ENCODE assay signal across 8 cellular contexts in the genomic region with DNA sequence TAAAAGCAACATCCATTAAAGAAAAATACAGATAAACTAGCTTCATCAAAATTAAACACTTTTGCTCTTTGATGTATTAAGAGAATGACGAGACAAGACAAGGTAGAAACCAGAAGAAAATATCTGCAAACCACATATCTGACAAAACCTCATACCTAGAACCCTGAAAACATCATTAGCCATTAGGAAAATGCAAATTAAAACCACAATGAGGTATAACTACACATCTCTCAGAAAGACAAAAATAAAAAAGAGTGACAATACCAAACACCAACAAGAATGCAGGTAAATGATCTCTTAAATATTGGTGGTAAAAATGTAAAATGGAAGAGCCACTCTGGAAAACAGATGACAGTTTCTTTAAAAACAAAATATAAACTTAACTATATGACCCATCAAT. TPM values are rescaled to one million over a fixed set of nuclear protein-coding genes. Genes with fewer than 3 reads are reported as not detected.
DNase-seq lines count a peak whose midpoint lies in the region; ATAC-seq lines count a peak whose summit lies in the region.
"Not testable (repeated sequence)": the region's sequence is repeated elsewhere in the genome, so short reads cannot be mapped to it uniquely, and the experiment has no call there.

No MANE protein-coding gene starts in this region.

- not testable (repeated sequence) for DNase-seq in activated T-helper 2 cell treated with anti-CD3 and anti-CD28 coated beads, Interferon-gamma antibody, Interleukin-2, Interleukin-4, amounts not matched to agents 10 μg/mL and 5 μg/mL and 100 μg/mL, durations not matched to agents 14 hours and 24 hours and 36 hours (ENCODE audit: low spot score)

- peaks cover 59% of the 10 kb centered on the region for H3K36me3 Mint-ChIP-seq in activated T-helper 2 cell treated with anti-CD3 and anti-CD28 coated beads, Interferon-gamma antibody, Interleukin-2, Interleukin-4, amounts not matched to agents 10 μg/mL and 5 μg/mL and 100 μg/mL, durations not matched to agents 14 hours and 24 hours and 36 hours (ENCODE audit: low read depth)

- not testable (repeated sequence) for H3K27me3 Mint-ChIP-seq in activated T-helper 2 cell treated with anti-CD3 and anti-CD28 coated beads, Interferon-gamma antibody, Interleukin-2, Interleukin-4, amounts not matched to agents 10 μg/mL and 5 μg/mL and 100 μg/mL, durations not matched to agents 14 hours and 24 hours and 36 hours (ENCODE audit: low read depth)

- peak; percentile 85 for ATAC-seq in GM18498 (IDR thresholded peaks at IDR 0.05; ENCODE audit: unreplicated experiment)
- ATAC-seq in GM18907 (IDR thresholded peaks at IDR 0.05; ENCODE audit: unreplicated experiment), result peak; percentile 75
- peak; percentile 76 for ATAC-seq in GM21381 (IDR thresholded peaks at IDR 0.05; ENCODE audit: unreplicated experiment)
- ATAC-seq in HG02571 (IDR thresholded peaks at IDR 0.05; ENCODE audit: unreplicated experiment), result peak; percentile 69
- ATAC-seq in HG02884 (IDR thresholded peaks at IDR 0.05; ENCODE audit: unreplicated experiment), result peak; percentile 62
- ATAC-seq in HG03280 (IDR thresholded peaks at IDR 0.05; ENCODE audit: unreplicated experiment), result peak; percentile 82
- peak; percentile 87 for ATAC-seq in HG03565 (IDR thresholded peaks at IDR 0.05; ENCODE audit: unreplicated experiment)

- H3K4me3 Mint-ChIP-seq in activated T-helper 2 cell treated with anti-CD3 and anti-CD28 coated beads, Interferon-gamma antibody, Interleukin-2, Interleukin-4, amounts not matched to agents 10 μg/mL and 5 μg/mL and 100 μg/mL, durations not matched to agents 14 hours and 24 hours and 36 hours (ENCODE audit: low read depth), result not testable (repeated sequence)

- H3K9me3 Mint-ChIP-seq in activated T-helper 2 cell treated with anti-CD3 and anti-CD28 coated beads, Interferon-gamma antibody, Interleukin-2, Interleukin-4, amounts not matched to agents 10 μg/mL and 5 μg/mL and 100 μg/mL, durations not matched to agents 14 hours and 24 hours and 36 hours, result not testable (repeated sequence)

- H3K4me1 Mint-ChIP-seq in activated T-helper 2 cell treated with anti-CD3 and anti-CD28 coated beads, Interferon-gamma antibody, Interleukin-2, Interleukin-4, amounts not matched to agents 10 μg/mL and 5 μg/mL and 100 μg/mL, durations not matched to agents 14 hours and 24 hours and 36 hours (ENCODE audit: low read depth), result peaks cover 25% of the 10 kb centered on the region

- peak overlapping the region; percentile 27 for H3K27ac Mint-ChIP-seq in activated T-helper 2 cell treated with anti-CD3 and anti-CD28 coated beads, Interferon-gamma antibody, Interleukin-2, Interleukin-4, amounts not matched to agents 10 μg/mL and 5 μg/mL and 100 μg/mL, durations not matched to agents 14 hours and 24 hours and 36 hours

- intact Hi-C loops in activated T-helper 2 cell treated with anti-CD3 and anti-CD28 coated beads, Interferon-gamma antibody, Interleukin-2, Interleukin-4, amounts not matched to agents 10 μg/mL and 5 μg/mL and 100 μg/mL, durations not matched to agents 14 hours and 24 hours and 36 hours (cut with micrococcal nuclease), result not testable (repeated sequence)

RNA-seq across cellular contexts. Expression of gene ANAPC1, which starts 53.5 kb away (rescaled TPM):
- total RNA-seq in activated T-helper 2 cell treated with anti-CD3 and anti-CD28 coated beads, Interferon-gamma antibody, Interleukin-2, Interleukin-4, amounts not matched to agents 10 μg/mL and 5 μg/mL and 100 μg/mL, durations not matched to agents 14 hours and 24 hours and 36 hours, result 115 and 121 TPM in 2 replicates
